In genomic region chr11:26365284-26365683, GRCh38 we compare ENCODE assay signal across 27 cellular contexts. TPM values are rescaled to one million over a fixed set of nuclear protein-coding genes. Genes with fewer than 3 reads are reported as not detected.
"Had no signal": no experiment of that assay in that cellular context is flagged by ENCODE, and none has a peak within 500 bp of the region (broad histone marks: within the 10 kb centered on the region; RNA-seq: fewer than 3 reads in every experiment).

No MANE protein-coding gene starts in this region.

- H3K9ac ChIP-seq: neural progenitor cell, parathyroid adenoma had no signal

- H3K4me2 ChIP-seq: neural progenitor cell had no signal

- H2AFZ ChIP-seq: neural progenitor cell, parathyroid adenoma had no signal

- H3K36me3 ChIP-seq: neural progenitor cell, ovary, right lobe of liver, sigmoid colon, stomach, suprapubic skin, tibial artery, transverse colon, upper lobe of right lung, uterus had no signal

- FAIRE-seq: small intestine had no signal

- H3K27me3 ChIP-seq: neural progenitor cell, ovary, right lobe of liver, sigmoid colon, stomach, suprapubic skin, testis, tibial artery, transverse colon, upper lobe of right lung, uterus had no signal

- H3K27ac ChIP-seq: neural progenitor cell, ovary, parathyroid adenoma, psoas muscle, right lobe of liver, sigmoid colon, stomach, suprapubic skin, testis, tibial artery, transverse colon, upper lobe of right lung, uterus had no signal

- H3K9me3 ChIP-seq: ovary, psoas muscle, right lobe of liver, testis, transverse colon, upper lobe of right lung, uterus had no signal

- H3K4me3 ChIP-seq: neural progenitor cell, ovary, psoas muscle, right lobe of liver, sigmoid colon, stomach, suprapubic skin, testis, tibial artery, transverse colon, upper lobe of right lung, uterus had no signal

- H3K79me2 ChIP-seq: parathyroid adenoma had no signal

- ATAC-seq: natural killer cell; psoas muscle; right cardiac atrium; right lobe of liver; stimulated activated effector memory CD8-positive, alpha-beta T cell treated with anti-CD3 and anti-CD28 coated beads, Interleukin-12 subunit alpha, Interleukin-12 subunit beta, amount 100 ng/mL, for 72 hours; stimulated activated naive B cell treated with anti-CD40 and anti-IgM and Interleukin-4, amounts not matched to agents 10 μg/mL and 1 μg/mL and 100 μg/mL, for 72 hours; upper lobe of right lung had no signal

- DNase-seq: natural killer cell; occipital lobe; ovary; posterior cingulate gyrus; psoas muscle; right cardiac atrium; right lobe of liver; sigmoid colon; small intestine; stimulated activated CD4-positive, alpha-beta T cell treated with anti-CD3 and anti-CD28 coated beads, Interleukin-15, amount 100 ng/mL, for 24 hours; stimulated activated CD4-positive, alpha-beta T cell treated with anti-CD3 and anti-CD28 coated beads, Interleukin-2, amount 100 ng/mL, for 24 hours; stimulated activated CD4-positive, alpha-beta T cell treated with anti-CD3 and anti-CD28 coated beads, Interleukin-2, amount 100 ng/mL, for 48 hours; stimulated activated CD4-positive, alpha-beta T cell treated with anti-CD3 and anti-CD28 coated beads, Interleukin-4, amount 100 ng/mL, for 24 hours; stimulated activated naive B cell treated with anti-CD40 and anti-IgM and Interleukin-4, amounts not matched to agents 10 μg/mL and 1 μg/mL and 100 μg/mL, for 72 hours; stimulated activated naive CD4-positive, alpha-beta T cell treated with Interleukin-2 at 50 U/mL for 16 hours; stomach; testis; tibial artery; transverse colon; upper lobe of right lung; uterus had no signal

- H3K4me1 ChIP-seq: neural progenitor cell, parathyroid adenoma, psoas muscle, right lobe of liver, sigmoid colon, stomach, suprapubic skin, testis, tibial artery, transverse colon, upper lobe of right lung, uterus had no signal

RNA-seq across cellular contexts. Expression of gene ANO3, which starts 33.4 kb away (rescaled TPM):
- total RNA-seq: natural killer cell, psoas muscle, renal cortical epithelial cell had no signal
- polyA plus RNA-seq: neural cell, stomach had no signal
